ENCODE assay signal across 33 cellular contexts in genomic region chr9:36854034-36854433, GRCh38.
A peak's percentile ranks its signal among the peaks of the same experiment; 100 is the strongest.
DNase-seq lines count a peak whose midpoint lies in the region; ATAC-seq, FAIRE-seq and TF ChIP-seq lines count a peak whose summit lies in the region.
"Had no signal": no experiment of that assay in that cellular context is flagged by ENCODE, and none has a peak within 500 bp of the region (broad histone marks: within the 10 kb centered on the region; RNA-seq: fewer than 3 reads in every experiment).

No MANE protein-coding gene starts in this region.

- H4K20me1 ChIP-seq in GM23338 (replicated peaks; ENCODE audit: insufficient read depth), result no peaks in the 10 kb centered on the region

- H3K4me2 ChIP-seq in GM23338, result no peak overlapping the region
- H3K4me2 ChIP-seq: A549 had no signal

- H2AFZ ChIP-seq in GM23338, result peak overlapping the region; percentile 63; the same call in 1 of the 2 replicates

- H3K4me3 ChIP-seq in GM23338, result no peak overlapping the region
- no peak overlapping the region for H3K4me3 ChIP-seq in bronchial epithelial cell (ENCODE audit: low read depth, low read length)
- H3K4me3 ChIP-seq: A549; BLaER1; BLaER1 treated with 17β-estradiol and CSF1 and Interleukin-3, amounts not matched to agents 10 nM and 100 nM had no signal

- no peak overlapping the region for H3K27ac Mint-ChIP-seq in GM23338
- H3K27ac Mint-ChIP-seq: CD14-positive monocyte; CD4-positive, alpha-beta memory T cell; CD4-positive, alpha-beta T cell; CD4-positive, CD25-positive, alpha-beta regulatory T cell; CD8-positive, alpha-beta T cell had no signal

- peaks cover 7% of the 10 kb centered on the region for H3K27me3 Mint-ChIP-seq in GM23338 (ENCODE audit: insufficient read depth, low read depth, poor library complexity)
- H3K27me3 Mint-ChIP-seq: B cell; CD4-positive, alpha-beta T cell had no signal

- H3K27ac ChIP-seq in GM23338 (ENCODE audit: low read depth), result no peak overlapping the region
- H3K27ac ChIP-seq: 22Rv1, A549, C4-2B had no signal

- DNase-seq in GM23338 (ENCODE audit: low spot score) (no peak), bronchial epithelial cell (ENCODE audit: low read depth) (no peak), G401 (ENCODE audit: low spot score) (no peak)
- DNase-seq: 8988T; ACHN; AML-193; BE2C; C1 segment of cervical spinal cord; Caco-2; Calu3; CD4-positive, alpha-beta memory T cell; CD4-positive, alpha-beta T cell; CD4-positive, CD25-positive, alpha-beta regulatory T cell; CD8-positive, alpha-beta memory T cell; CD8-positive, alpha-beta T cell; COR-L47; DMS 273 treated with DMSO at 0.1 percent for 48 hours; DMS153; DMS53; DMS79; DMS79 treated with DMSO at 0.1 percent for 48 hours; DND-41; EL had no signal

- H3K27me3 ChIP-seq in GM23338 (ENCODE audit: insufficient read depth), result no peaks in the 10 kb centered on the region
- peaks cover 5% of the 10 kb centered on the region for H3K27me3 ChIP-seq in bronchial epithelial cell (ENCODE audit: control insufficient read depth, insufficient read depth, low read length)
- H3K27me3 ChIP-seq: BE2C; BLaER1; BLaER1 treated with 17β-estradiol and CSF1 and Interleukin-3, amounts not matched to agents 10 nM and 100 nM had no signal

- H3K79me2 ChIP-seq in GM23338 (replicated peaks; ENCODE audit: insufficient read depth), result no peaks in the 10 kb centered on the region

- no peaks in the 10 kb centered on the region for H3K36me3 Mint-ChIP-seq in GM23338 (ENCODE audit: low read depth)
- H3K36me3 Mint-ChIP-seq: CD14-positive monocyte; CD4-positive, alpha-beta memory T cell; CD4-positive, CD25-positive, alpha-beta regulatory T cell; CD8-positive, alpha-beta memory T cell; CD8-positive, alpha-beta T cell had no signal

- TF ChIP-seq CTCF in GM23338 (conservative IDR thresholded peaks at IDR 0.05; ENCODE audit: low read depth in 2 of 2) (no peak), bronchial epithelial cell (IDR thresholded peaks at IDR 0.05; ENCODE audit: insufficient read depth, low read length, severe bottlenecking) (no peak)

- peaks cover 28% of the 10 kb centered on the region for H3K4me1 Mint-ChIP-seq in GM23338

- H3F3A ChIP-seq in GM23338 (replicated peaks; ENCODE audit: low read depth), result no peaks in the 10 kb centered on the region

- peak; percentile 55 for FAIRE-seq in bronchial epithelial cell (lab: Jason Lieb, UNC)
- FAIRE-seq: A204.1, A549, D721Med had no signal

- in situ Hi-C loops in G401 (cut with HindIII; ENCODE audit: low sequenced_read_pairs), result no loop called here

- no peak for ATAC-seq in GM23338
- no peak for ATAC-seq in HG02884 (IDR thresholded peaks at IDR 0.05; ENCODE audit: unreplicated experiment)
- ATAC-seq: A549; CD8-positive, alpha-beta T cell had no signal

- no peaks in the 10 kb centered on the region for H3K36me3 ChIP-seq in GM23338 (ENCODE audit: insufficient read depth)
- no peaks in the 10 kb centered on the region for H3K36me3 ChIP-seq in bronchial epithelial cell (ENCODE audit: control insufficient read depth, insufficient read depth, low read length)
- H3K36me3 ChIP-seq: BE2C had no signal

- H3K9me3 Mint-ChIP-seq in GM23338, result no peaks in the 10 kb centered on the region; the same call in 2 of the 3 replicates
- H3K9me3 Mint-ChIP-seq: CD4-positive, alpha-beta memory T cell; CD4-positive, alpha-beta T cell; CD4-positive, CD25-positive, alpha-beta regulatory T cell; CD8-positive, alpha-beta memory T cell; CD8-positive, alpha-beta T cell had no signal

- no peak overlapping the region for H3K4me3 Mint-ChIP-seq in GM23338
- H3K4me3 Mint-ChIP-seq: B cell; CD14-positive monocyte; CD4-positive, alpha-beta memory T cell; CD4-positive, alpha-beta T cell; CD4-positive, CD25-positive, alpha-beta regulatory T cell; CD8-positive, alpha-beta memory T cell; CD8-positive, alpha-beta T cell had no signal

- 0 out of 2 replicates have a peak, but pooled peaks cover 5% of the 10 kb centered on the region for H3K9me2 ChIP-seq in GM23338 (ENCODE audit: insufficient read depth)

- peaks cover 3% of the 10 kb centered on the region; the same call in 1 of the 2 replicates for H3K4me1 ChIP-seq in GM23338 (ENCODE audit: insufficient read depth)
- H3K4me1 ChIP-seq: A549, BE2C had no signal

TF ChIP-seq in GM23338, 12 proteins besides CTCF, POLR2A, EP300 and RAD21:
- no peak for TF ChIP-seq ETS1 (IDR thresholded peaks at IDR 0.05)
- no peak for TF ChIP-seq ZNF331 (CRISPR knock-in tag; IDR thresholded peaks at IDR 0.05; ENCODE audit: low read depth)
- TF ChIP-seq POLR2AphosphoS5 (IDR thresholded peaks at IDR 0.05; ENCODE audit: low read depth), result no peak
- TF ChIP-seq JUNB (IDR thresholded peaks at IDR 0.05; ENCODE audit: unreplicated experiment), result no peak
